24 cellular contexts compared by ENCODE assay signal in the genomic region with DNA sequence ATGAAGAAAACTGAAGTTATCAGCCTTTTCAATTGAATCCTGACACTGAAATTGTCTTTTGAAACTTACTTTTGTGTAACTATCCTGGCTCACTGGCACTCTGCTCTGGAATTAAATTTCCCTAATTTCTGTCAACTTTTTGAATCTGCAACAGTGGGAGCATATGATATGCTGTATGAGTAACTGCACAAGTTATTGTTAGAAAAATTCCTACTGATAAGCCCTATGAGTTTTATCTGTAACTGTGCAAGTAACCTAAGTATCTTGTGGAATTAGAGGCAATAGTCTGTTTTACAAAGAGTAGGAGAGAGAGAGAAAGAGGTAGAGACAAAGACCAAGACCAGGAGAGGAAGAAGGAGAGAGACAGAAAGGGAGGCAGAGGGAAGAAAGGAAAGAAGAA.
"Had no signal": no experiment of that assay in that cellular context is flagged by ENCODE, and none has a peak within 500 bp of the region (broad histone marks: within the 10 kb centered on the region; RNA-seq: fewer than 3 reads in every experiment).

No MANE protein-coding gene starts in this region.

- H3K4me1 Mint-ChIP-seq: activated naive CD8-positive, alpha-beta T cell treated with anti-CD3 and anti-CD28 coated beads, Interleukin-2, amount 10 ng/mL, durations not matched to agents 7 days and 5 days; T-helper 17 cell had no signal

- H3K4me3 Mint-ChIP-seq: activated CD8-positive, alpha-beta T cell treated with anti-CD3 and anti-CD28 coated beads for 36 hours; activated naive CD8-positive, alpha-beta T cell treated with anti-CD3 and anti-CD28 coated beads, Interleukin-2, amount 10 ng/mL, durations not matched to agents 7 days and 5 days; activated T-cell treated with anti-CD3 and anti-CD28 coated beads, Interleukin-2, amount 50 U/mL, for 72 hours; T-helper 17 cell had no signal

- H3K9me3 Mint-ChIP-seq: activated CD8-positive, alpha-beta T cell treated with anti-CD3 and anti-CD28 coated beads for 36 hours; activated naive CD8-positive, alpha-beta T cell treated with anti-CD3 and anti-CD28 coated beads, Interleukin-2, amount 10 ng/mL, durations not matched to agents 7 days and 5 days; activated T-cell treated with anti-CD3 and anti-CD28 coated beads, Interleukin-2, amount 50 U/mL, for 72 hours; activated T-helper 2 cell treated with anti-CD3 and anti-CD28 coated beads, Interferon-gamma antibody, Interleukin-2, Interleukin-4, amounts not matched to agents 10 μg/mL and 5 μg/mL and 100 μg/mL, durations not matched to agents 14 hours and 24 hours and 36 hours had no signal

- DNase-seq: activated CD4-positive, alpha-beta T cell treated with anti-CD3 and anti-CD28 coated beads for 4 hours; activated CD8-positive, alpha-beta memory T cell treated with anti-CD3 and anti-CD28 coated beads, Interleukin-2, amount 50 U/mL, for 4 hours; activated CD8-positive, alpha-beta T cell treated with anti-CD3 and anti-CD28 coated beads for 36 hours; activated naive CD4-positive, alpha-beta T cell treated with anti-CD3 and anti-CD28 coated beads, Interleukin-2, amount 50 U/mL, for 16 hours; activated naive CD8-positive, alpha-beta T cell treated with anti-CD3 and anti-CD28 coated beads, Interleukin-2, amount 10 ng/mL, durations not matched to agents 7 days and 5 days; activated T-cell treated with anti-CD3 and anti-CD28 coated beads, Interleukin-2, amount 50 U/mL, for 72 hours; adrenal gland; body of pancreas; central memory CD4-positive, alpha-beta T cell; MG63; MV-4-11; NCI-H1092 treated with DMSO at 0.1 percent for 48 hours; NCI-H1417 treated with DMSO at 0.1 percent for 48 hours; NCI-H1694; NCI-H2029; NCI-H510A treated with DMSO at 0.1 percent for 48 hours; PC-3; SHP77; T-helper 17 cell; T-helper 9 cell; WERI-Rb-1 had no signal

- ATAC-seq: activated CD4-positive, CD25-positive, alpha-beta regulatory T cell treated with anti-CD3 and anti-CD28 coated beads, Interleukin-2, amount 50 U/mL, for 24 hours; activated CD8-positive, alpha-beta T cell treated with anti-CD3 and anti-CD28 coated beads for 36 hours; activated T-cell treated with anti-CD3 and anti-CD28 coated beads, Interleukin-2, amount 50 U/mL, for 72 hours; body of pancreas; PC-3; T-helper 17 cell had no signal

- H3K27ac Mint-ChIP-seq: activated CD8-positive, alpha-beta T cell treated with anti-CD3 and anti-CD28 coated beads for 36 hours; activated naive CD8-positive, alpha-beta T cell treated with anti-CD3 and anti-CD28 coated beads, Interleukin-2, amount 10 ng/mL, durations not matched to agents 7 days and 5 days; activated T-cell treated with anti-CD3 and anti-CD28 coated beads, Interleukin-2, amount 50 U/mL, for 72 hours; activated T-helper 2 cell treated with anti-CD3 and anti-CD28 coated beads, Interferon-gamma antibody, Interleukin-2, Interleukin-4, amounts not matched to agents 10 μg/mL and 5 μg/mL and 100 μg/mL, durations not matched to agents 14 hours and 24 hours and 36 hours; T-helper 17 cell had no signal

- H3K36me3 Mint-ChIP-seq: activated naive CD8-positive, alpha-beta T cell treated with anti-CD3 and anti-CD28 coated beads, Interleukin-2, amount 10 ng/mL, durations not matched to agents 7 days and 5 days had no signal

- H3K27me3 Mint-ChIP-seq: T-helper 17 cell had no signal

- H3K4me3 ChIP-seq: adrenal gland, ascending aorta, body of pancreas, MG63 had no signal
